In genomic region chr6:133893324-133893692, GRCh38 we compare ENCODE assay signal across 1 cellular context.
TF ChIP-seq lines count a peak whose summit lies in the region.

No MANE protein-coding gene starts in this region.

TF ChIP-seq in GM23338, 12 proteins besides CTCF, POLR2A, EP300 and RAD21 (continued from another document):
- TF ChIP-seq ZNF462 (CRISPR knock-in tag; IDR thresholded peaks at IDR 0.05) (no peak), ZNF331 (CRISPR knock-in tag; IDR thresholded peaks at IDR 0.05; ENCODE audit: low read depth) (no peak), ZNF114 (CRISPR knock-in tag; IDR thresholded peaks at IDR 0.05) (no peak), NANOG (IDR thresholded peaks at IDR 0.05; ENCODE audit: borderline replicate concordance) (no peak), POLR2AphosphoS5 (IDR thresholded peaks at IDR 0.05; ENCODE audit: low read depth) (no peak), EZH2phosphoT487 (IDR thresholded peaks at IDR 0.05; ENCODE audit: unreplicated experiment) (no peak), EZH2 (IDR thresholded peaks at IDR 0.05; ENCODE audit: low read depth, unreplicated experiment) (no peak), REST (IDR thresholded peaks at IDR 0.05; ENCODE audit: unreplicated experiment) (no peak), CREB1 (CRISPR knock-in tag; IDR thresholded peaks at IDR 0.05; ENCODE audit: low read depth) (no peak), STAT1 (IDR thresholded peaks at IDR 0.05; ENCODE audit: unreplicated experiment) (no peak)
